Comparison of ENCODE assay signal across 21 cellular contexts in the genomic region with DNA sequence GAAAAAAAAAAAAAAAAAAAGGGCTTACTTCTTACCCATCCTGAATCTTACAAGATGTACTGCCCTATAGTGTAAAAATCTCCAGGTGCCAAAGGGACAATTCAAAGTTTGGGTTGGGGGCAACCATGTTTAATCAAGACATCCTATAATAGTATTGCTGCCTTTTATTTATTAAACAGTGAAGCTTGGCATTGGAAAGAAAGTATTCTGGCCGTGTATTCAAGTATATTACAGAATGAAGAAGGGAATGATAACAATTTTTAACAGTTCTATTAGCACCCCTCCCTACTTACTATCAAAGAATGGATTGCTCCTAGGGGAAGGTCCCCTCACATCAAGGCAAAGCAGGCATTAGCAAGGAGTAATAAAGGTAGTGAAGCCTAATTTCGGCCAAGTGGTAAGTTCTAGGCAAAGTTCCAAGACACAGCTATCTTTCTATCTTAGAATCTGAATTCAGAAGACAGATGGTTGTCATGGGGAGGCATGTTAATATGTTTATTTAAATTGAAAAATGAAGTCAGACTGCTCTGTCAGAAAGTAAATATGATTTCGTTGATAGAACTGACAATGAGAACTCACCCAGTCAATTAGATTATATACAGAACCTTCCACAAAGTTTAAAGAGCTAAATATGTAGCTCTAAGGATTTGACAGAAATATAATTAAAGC. TPM values are rescaled to one million over a fixed set of nuclear protein-coding genes. Genes with fewer than 3 reads are reported as not detected.
DNase-seq lines count a peak whose midpoint lies in the region; ATAC-seq and TF ChIP-seq lines count a peak whose summit lies in the region.
"Had no signal": no experiment of that assay in that cellular context is flagged by ENCODE, and none has a peak within 500 bp of the region (broad histone marks: within the 10 kb centered on the region; RNA-seq: fewer than 3 reads in every experiment).

No MANE protein-coding gene starts in this region.

- no peaks in the 10 kb centered on the region for H4K20me1 ChIP-seq in smooth muscle cell (ENCODE audit: low read depth)
- H4K20me1 ChIP-seq: BLaER1 had no signal

- H3K4me1 Mint-ChIP-seq in central memory CD8-positive, alpha-beta T cell, result no peaks in the 10 kb centered on the region
- H3K4me1 Mint-ChIP-seq in stimulated activated effector memory CD8-positive, alpha-beta T cell treated with anti-CD3 and anti-CD28 coated beads, Interleukin-12 subunit alpha, Interleukin-12 subunit beta, amount 100 ng/mL, for 72 hours, result no peaks in the 10 kb centered on the region
- H3K4me1 Mint-ChIP-seq: CD4-positive, alpha-beta memory T cell had no signal

- no peaks in the 10 kb centered on the region for H3K9me3 ChIP-seq in smooth muscle cell (replicated peaks; ENCODE audit: low read depth)

- H3K27me3 ChIP-seq in smooth muscle cell (ENCODE audit: low read depth), result no peaks in the 10 kb centered on the region
- H3K27me3 ChIP-seq: BLaER1 had no signal

- no peak overlapping the region for H3K9ac ChIP-seq in smooth muscle cell (ENCODE audit: low read depth)
- H3K9ac ChIP-seq: BLaER1 had no signal

- no peak overlapping the region for H2AFZ ChIP-seq in smooth muscle cell (ENCODE audit: low read depth)

- no peaks in the 10 kb centered on the region for H3K27me3 Mint-ChIP-seq in central memory CD8-positive, alpha-beta T cell
- H3K27me3 Mint-ChIP-seq: CD4-positive, alpha-beta memory T cell had no signal

- DNase-seq in SIG-M5 treated with dmso at 0.1 percent for 504 hours (lab: John Stamatoyannopoulos, UW; ENCODE audit: unreplicated experiment), result peak; percentile 36
- no peak for DNase-seq in SIG-M5 (lab: John Stamatoyannopoulos, UW)
- DNase-seq in NCI-H69 (lab: John Stamatoyannopoulos, UW), result peak; percentile 62
- DNase-seq in central memory CD8-positive, alpha-beta T cell (ENCODE audit: low spot score in 2 of 2), result no peak
- no peak for DNase-seq in stimulated activated effector memory CD8-positive, alpha-beta T cell treated with anti-CD3 and anti-CD28 coated beads, Interleukin-12 subunit alpha, Interleukin-12 subunit beta, amount 100 ng/mL, for 72 hours (ENCODE audit: low spot score in 2 of 2)
- no peak for DNase-seq in NCI-H1048 (lab: John Stamatoyannopoulos, UW)
- no peak for DNase-seq in stimulated activated CD4-positive, alpha-beta T cell treated with anti-CD3 and anti-CD28 coated beads, Interleukin-1b, Interleukin-23, amount 100 ng/mL, for 48 hours
- DNase-seq in smooth muscle cell (lab: John Stamatoyannopoulos, UW; ENCODE audit: unreplicated experiment), result no peak
- DNase-seq: CD4-positive, alpha-beta memory T cell; DMS53; GOT3; KG1; MV-4-11; NCI-H1436; NCI-H2081 treated with DMSO at 0.1 percent for 48 hours; NCI-H526; NK-92 treated with Interleukin-12 subunit alpha and Interleukin-12 subunit beta, amount 100 ng/mL, for 24 hours; Right ventricle myocardium superior had no signal

- no peak overlapping the region for H3K4me2 ChIP-seq in smooth muscle cell
- H3K4me2 ChIP-seq: BLaER1 had no signal

- H3K36me3 ChIP-seq in smooth muscle cell (ENCODE audit: low read depth), result peaks cover 19% of the 10 kb centered on the region

- H3K4me1 ChIP-seq in smooth muscle cell (ENCODE audit: low read depth), result no peaks in the 10 kb centered on the region
- H3K4me1 ChIP-seq: BLaER1 had no signal

- H3K36me3 Mint-ChIP-seq in central memory CD8-positive, alpha-beta T cell (ENCODE audit: insufficient read depth), result peaks cover 7% of the 10 kb centered on the region
- H3K36me3 Mint-ChIP-seq in stimulated activated effector memory CD8-positive, alpha-beta T cell treated with anti-CD3 and anti-CD28 coated beads, Interleukin-12 subunit alpha, Interleukin-12 subunit beta, amount 100 ng/mL, for 72 hours, result peaks cover 7% of the 10 kb centered on the region

- peak overlapping the region; percentile 8 for H3K27ac Mint-ChIP-seq in central memory CD8-positive, alpha-beta T cell (ENCODE audit: low read depth)
- peak overlapping the region; percentile 45 for H3K27ac Mint-ChIP-seq in stimulated activated effector memory CD8-positive, alpha-beta T cell treated with anti-CD3 and anti-CD28 coated beads, Interleukin-12 subunit alpha, Interleukin-12 subunit beta, amount 100 ng/mL, for 72 hours
- H3K27ac Mint-ChIP-seq: CD4-positive, alpha-beta memory T cell; T-helper 1 cell treated with Interleukin-12 subunit alpha and Interleukin-12 subunit beta and Interleukin-4 antibody, amounts not matched to agents 30 μg/mL and 1 μg/mL, for 36 hours had no signal

- H3K27ac ChIP-seq in smooth muscle cell (ENCODE audit: low read depth), result no peak overlapping the region
- H3K27ac ChIP-seq: BLaER1 had no signal

- no peak for TF ChIP-seq CTCF in smooth muscle cell (IDR thresholded peaks at IDR 0.05; ENCODE audit: borderline replicate concordance, insufficient read depth, poor library complexity, severe bottlenecking)

- H3F3A ChIP-seq in smooth muscle cell (ENCODE audit: low read depth), result no peaks in the 10 kb centered on the region

- no peaks in the 10 kb centered on the region for H3K79me2 ChIP-seq in smooth muscle cell (ENCODE audit: low read depth)

- H3K4me3 Mint-ChIP-seq in central memory CD8-positive, alpha-beta T cell, result no peak overlapping the region
- no peak overlapping the region for H3K4me3 Mint-ChIP-seq in stimulated activated effector memory CD8-positive, alpha-beta T cell treated with anti-CD3 and anti-CD28 coated beads, Interleukin-12 subunit alpha, Interleukin-12 subunit beta, amount 100 ng/mL, for 72 hours
- H3K4me3 Mint-ChIP-seq: CD4-positive, alpha-beta memory T cell; T-helper 1 cell treated with Interleukin-12 subunit alpha and Interleukin-12 subunit beta and Interleukin-4 antibody, amounts not matched to agents 30 μg/mL and 1 μg/mL, for 36 hours had no signal

- 85% methylated on average over 3 of the region's 3 CpGs for WGBS in smooth muscle cell (ENCODE audit: low lambda C conversion rate)

- H3K9me3 Mint-ChIP-seq in central memory CD8-positive, alpha-beta T cell, result no peaks in the 10 kb centered on the region
- no peaks in the 10 kb centered on the region for H3K9me3 Mint-ChIP-seq in stimulated activated effector memory CD8-positive, alpha-beta T cell treated with anti-CD3 and anti-CD28 coated beads, Interleukin-12 subunit alpha, Interleukin-12 subunit beta, amount 100 ng/mL, for 72 hours

- ATAC-seq in central memory CD8-positive, alpha-beta T cell (replicated peaks; ENCODE audit: extremely low read depth, poor library complexity, severe bottlenecking), result no peak
- ATAC-seq in stimulated activated effector memory CD8-positive, alpha-beta T cell treated with anti-CD3 and anti-CD28 coated beads, Interleukin-12 subunit alpha, Interleukin-12 subunit beta, amount 100 ng/mL, for 72 hours, result no peak
- ATAC-seq: HepG2 had no signal

- no peak overlapping the region for H3K4me3 ChIP-seq in smooth muscle cell
- H3K4me3 ChIP-seq: BLaER1 had no signal

RNA-seq across cellular contexts. Expression of a gene that starts 24.6 kb away (rescaled TPM):
- total RNA-seq in smooth muscle cell, result 17.2 and 28.0 TPM in 2 replicates
- 11.8 and 16.3 TPM in 2 replicates for polyA plus RNA-seq in smooth muscle cell

RNA-seq across cellular contexts. Expression of a gene that starts 25.3 kb away (rescaled TPM):
- total RNA-seq in smooth muscle cell, result 238 and 264 TPM in 2 replicates
- 100 and 114 TPM in 2 replicates for polyA plus RNA-seq in smooth muscle cell

Comparison
In these comparisons a context has a peak if more than half of its experiments do, and no peak if none do; other contexts are left out.
1. DNase-seq: peak in SIG-M5 treated with dmso at 0.1 percent for 504 hours (single experiment) and NCI-H69 (single experiment); none in SIG-M5 (single experiment), central memory CD8-positive, alpha-beta T cell (0 of 2), stimulated activated effector memory CD8-positive, alpha-beta T cell treated with anti-CD3 and anti-CD28 coated beads, Interleukin-12 subunit alpha, Interleukin-12 subunit beta, amount 100 ng/mL, for 72 hours (0 of 2), NCI-H1048 (single experiment), stimulated activated CD4-positive, alpha-beta T cell treated with anti-CD3 and anti-CD28 coated beads, Interleukin-1b, Interleukin-23, amount 100 ng/mL, for 48 hours (single experiment) and smooth muscle cell (single experiment).